Comparison of ENCODE assay signal across 14 cellular contexts in genomic region chr1:6384962-6385672, GRCh38. TPM values are rescaled to one million over a fixed set of nuclear protein-coding genes. Genes with fewer than 3 reads are reported as not detected.
DNase-seq lines count a peak whose midpoint lies in the region; ATAC-seq, FAIRE-seq and TF ChIP-seq lines count a peak whose summit lies in the region.
"Had no signal": no experiment of that assay in that cellular context is flagged by ENCODE, and none has a peak within 500 bp of the region (broad histone marks: within the 10 kb centered on the region; RNA-seq: fewer than 3 reads in every experiment).

No MANE protein-coding gene starts in this region.

- no peak overlapping the region for H3K4me3 ChIP-seq in endothelial cell of umbilical vein (replicated peaks in 1 of 3; ENCODE audit: insufficient read depth in 1 of 3, low read depth in 1 of 3, low read length in 3 of 3)
- H3K4me3 ChIP-seq in lower lobe of right lung, result no peak overlapping the region
- H3K4me3 ChIP-seq in vagina, result no peak overlapping the region
- H3K4me3 ChIP-seq: upper lobe of left lung had no signal

- intact Hi-C loops in endothelial cell of umbilical vein (cut with micrococcal nuclease), result loop anchor here (1.0 kb wide), 1 partner anchor 8 kb away; the partner anchor contains the start of gene ACOT7
- intact Hi-C loops in lower lobe of right lung (cut with DNase I), result no loop called here
- intact Hi-C loops in vagina (cut with DNase I), result no loop called here

- dilution Hi-C loops in endothelial cell of umbilical vein (cut with MboI; ENCODE audit: extremely low pct_ligation_motif_present, low sequenced_read_pairs), result no loop called here

- H3K27me3 ChIP-seq in endothelial cell of umbilical vein (ENCODE audit: control insufficient read depth in 2 of 2, insufficient read depth in 2 of 2, low read length in 2 of 2) (no peaks in the 10 kb centered on the region), lower lobe of right lung (ENCODE audit: low read depth) (no peaks in the 10 kb centered on the region), vagina (no peaks in the 10 kb centered on the region)
- H3K27me3 ChIP-seq: upper lobe of left lung had no signal

- CTCF ChIA-PET in endothelial cell of umbilical vein (lab: Charles Lee), result interaction anchor here (0.9 to 5.9 kb wide), 12 partner anchors 9 to 139 kb away, joined by 3 to 27 read pairs (median 6); partner anchors contain the start of gene ACOT7

- ATAC-seq in lower lobe of right lung (peak; percentile 12 to 14), HG03135 (IDR thresholded peaks at IDR 0.05; ENCODE audit: unreplicated experiment) (no peak), GM21737 (IDR thresholded peaks at IDR 0.05; ENCODE audit: unreplicated experiment) (no peak), HG02981 (IDR thresholded peaks at IDR 0.05; ENCODE audit: unreplicated experiment) (no peak)

- no peak overlapping the region for H3K4me2 ChIP-seq in endothelial cell of umbilical vein (ENCODE audit: insufficient read depth, low read length)

- H3K9me3 ChIP-seq in endothelial cell of umbilical vein (replicated peaks; ENCODE audit: control insufficient read depth, insufficient read depth, low read length), result no peaks in the 10 kb centered on the region
- no peaks in the 10 kb centered on the region for H3K9me3 ChIP-seq in lower lobe of right lung
- H3K9me3 ChIP-seq in vagina, result no peaks in the 10 kb centered on the region
- H3K9me3 ChIP-seq: upper lobe of left lung had no signal

- BruUV-seq in endothelial cell of umbilical vein (replicated peaks; lab: Mats Ljungman, UMichigan), result no TSS peak

- TF ChIP-seq POLR2A in endothelial cell of umbilical vein (IDR thresholded peaks at IDR 0.05; ENCODE audit: low read depth, low read length), result no peak
- TF ChIP-seq POLR2A in vagina (IDR thresholded peaks at IDR 0.05), result no peak

- peaks cover 17% of the 10 kb centered on the region for H3K79me2 ChIP-seq in endothelial cell of umbilical vein (ENCODE audit: control insufficient read depth, insufficient read depth, low read length)

- peak overlapping the region; percentile 49 for H2AFZ ChIP-seq in endothelial cell of umbilical vein (ENCODE audit: low read depth, low read length)

- no peak overlapping the region for H3K9ac ChIP-seq in endothelial cell of umbilical vein (replicated peaks; ENCODE audit: extremely low read depth, insufficient read depth, low read length)

- no peak for FAIRE-seq in endothelial cell of umbilical vein (lab: Jason Lieb, UNC)
- FAIRE-seq: A204.1, colon, small intestine had no signal

- H3K36me3 ChIP-seq in endothelial cell of umbilical vein (ENCODE audit: control insufficient read depth in 2 of 2, extremely low read depth in 1 of 2, insufficient read depth in 2 of 2, low read length in 2 of 2) (no peaks in the 10 kb centered on the region), lower lobe of right lung (no peaks in the 10 kb centered on the region), vagina (no peaks in the 10 kb centered on the region)
- H3K36me3 ChIP-seq: upper lobe of left lung had no signal

- no peak for TF ChIP-seq CTCF in endothelial cell of umbilical vein (IDR thresholded peaks at IDR 0.05; ENCODE audit: extremely low read depth in 1 of 2, insufficient read depth in 1 of 2, low read depth in 1 of 2, low read length in 2 of 2)
- no peak for TF ChIP-seq CTCF in lower lobe of right lung (IDR thresholded peaks at IDR 0.05)
- no peak for TF ChIP-seq CTCF in vagina (IDR thresholded peaks at IDR 0.05)

- peak overlapping the region; percentile 11 for H3K27ac ChIP-seq in endothelial cell of umbilical vein (ENCODE audit: insufficient read depth, low read depth, low read length)
- no peak overlapping the region for H3K27ac ChIP-seq in lower lobe of right lung
- H3K27ac ChIP-seq in vagina, result peak overlapping the region; percentile 36
- H3K27ac ChIP-seq: upper lobe of left lung, WERI-Rb-1 had no signal

- H3K4me1 ChIP-seq in endothelial cell of umbilical vein (ENCODE audit: control insufficient read depth, extremely low read depth, insufficient read depth, low read length) (peaks cover 12% of the 10 kb centered on the region), lower lobe of right lung (no peaks in the 10 kb centered on the region), vagina (no peaks in the 10 kb centered on the region)

- H3K9me1 ChIP-seq in endothelial cell of umbilical vein (replicated peaks; ENCODE audit: control insufficient read depth, extremely low read depth, insufficient read depth, low read length), result no peaks in the 10 kb centered on the region

- DNase-seq in NCI-H2196 (lab: John Stamatoyannopoulos, UW; ENCODE audit: unreplicated experiment) (peak; percentile 58), NCI-H2196 treated with DMSO at 0.1 percent for 48 hours (lab: John Stamatoyannopoulos, UW; ENCODE audit: unreplicated experiment) (no peak), endothelial cell of umbilical vein (ENCODE audit: low read depth, low spot score) (no peak), lower lobe of right lung (no peak), vagina (ENCODE audit: extremely low spot score in 2 of 2) (no peak)
- DNase-seq: NCI-H187 treated with DMSO at 0.1 percent for 48 hours, small intestine, WERI-Rb-1 had no signal

- no peaks in the 10 kb centered on the region for H4K20me1 ChIP-seq in endothelial cell of umbilical vein (replicated peaks; ENCODE audit: control insufficient read depth, extremely low read depth, insufficient read depth, low read length)

- POLR2A ChIA-PET in endothelial cell of umbilical vein (lab: Charles Lee), result interaction anchor here (1.2 kb wide), 1 partner anchor 26 kb away, joined by 3 read pairs; no protein-coding TSS in a partner anchor

TF ChIP-seq in endothelial cell of umbilical vein, 7 proteins besides CTCF, POLR2A, EP300 and RAD21:
- TF ChIP-seq JUN (IDR thresholded peaks at IDR 0.05; ENCODE audit: borderline replicate concordance, insufficient read depth, insufficient read length, low read depth) (no peak), MAX (IDR thresholded peaks at IDR 0.05; ENCODE audit: insufficient read depth, insufficient read length) (no peak), POLR2AphosphoS5 (IDR thresholded peaks at IDR 0.05; ENCODE audit: insufficient read depth, low read depth, low read length) (no peak), FOS (IDR thresholded peaks at IDR 0.05; ENCODE audit: borderline replicate concordance, insufficient read depth, low read length) (no peak), GATA2 (IDR thresholded peaks at IDR 0.05; ENCODE audit: insufficient read depth, insufficient read length, low read depth, low read length) (no peak), EZH2 (IDR thresholded peaks at IDR 0.05; ENCODE audit: borderline replicate concordance, low read depth, low read length, severe bottlenecking) (no peak), MYC (IDR thresholded peaks at IDR 0.05; ENCODE audit: low read depth, low read length) (no peak)

RNA-seq across cellular contexts. Expression of gene ACOT7, which starts 8.4 kb away (rescaled TPM):
- total RNA-seq in endothelial cell of umbilical vein (69.4 and 76.5 TPM in 2 replicates), lower lobe of right lung (28.5 TPM), vagina (38.8 TPM)
- 104 and 105 TPM in 2 replicates for polyA plus RNA-seq in endothelial cell of umbilical vein
- polyA plus RNA-seq in endothelial cell of umbilical vein (2011; cell fraction: cytosol; rRNA removed), result 84.5 and 86.8 TPM in 2 replicates
- polyA plus RNA-seq in endothelial cell of umbilical vein (2011; cell fraction: nucleus; rRNA removed), result 48.1 and 56.4 TPM in 2 replicates
- 76.1 and 79.8 TPM in 2 replicates for polyA plus RNA-seq in endothelial cell of umbilical vein (2012)
- 42.4 and 44.3 TPM in 2 replicates for polyA minus RNA-seq in endothelial cell of umbilical vein
- 29.4 TPM for polyA minus RNA-seq in endothelial cell of umbilical vein (2011; cell fraction: cytosol; rRNA and poly(A)+ RNA removed)
- 10.6 and 13.3 TPM in 2 replicates for polyA minus RNA-seq in endothelial cell of umbilical vein (2011; cell fraction: nucleus; rRNA and poly(A)+ RNA removed)

RNA-seq across cellular contexts. Expression of gene HES2, which starts 34.6 kb away (rescaled TPM):
- total RNA-seq in endothelial cell of umbilical vein (9.4 and 13.3 TPM in 2 replicates), lower lobe of right lung (6.4 TPM), vagina (44.7 TPM)
- 3.6 and 3.7 TPM in 2 replicates for polyA plus RNA-seq in endothelial cell of umbilical vein
- 2.7 and 2.9 TPM in 2 replicates for polyA plus RNA-seq in endothelial cell of umbilical vein (2011; cell fraction: cytosol; rRNA removed)
- polyA plus RNA-seq in endothelial cell of umbilical vein (2011; cell fraction: nucleus; rRNA removed), result 2.1 and 3.5 TPM in 2 replicates
- polyA plus RNA-seq in endothelial cell of umbilical vein (2012), result 4.7 and 12.3 TPM in 2 replicates
- polyA minus RNA-seq in endothelial cell of umbilical vein, result 2.0 and 2.4 TPM in 2 replicates
- 6.2 TPM for polyA minus RNA-seq in endothelial cell of umbilical vein (2011; cell fraction: cytosol; rRNA and poly(A)+ RNA removed)
- 1.4 and 1.5 TPM in 2 replicates for polyA minus RNA-seq in endothelial cell of umbilical vein (2011; cell fraction: nucleus; rRNA and poly(A)+ RNA removed)

RNA-seq across cellular contexts. Expression of gene ESPN, which starts 39.5 kb away (rescaled TPM):
- total RNA-seq in endothelial cell of umbilical vein (0.71 and 2.2 TPM in 2 replicates), lower lobe of right lung (8.3 TPM), vagina (77.1 TPM)
- polyA plus RNA-seq in endothelial cell of umbilical vein, result 0.46 and 0.54 TPM in 2 replicates
- 0.07 and 0.17 TPM in 2 replicates for polyA plus RNA-seq in endothelial cell of umbilical vein (2011; cell fraction: cytosol; rRNA removed)
- 0.76 and 0.80 TPM in 2 replicates for polyA plus RNA-seq in endothelial cell of umbilical vein (2011; cell fraction: nucleus; rRNA removed)
- 0.71 and 0.75 TPM in 2 replicates for polyA plus RNA-seq in endothelial cell of umbilical vein (2012)
- 0.13 TPM in 1 of 2 replicates, not detected in the other for polyA minus RNA-seq in endothelial cell of umbilical vein
- 4.0 TPM for polyA minus RNA-seq in endothelial cell of umbilical vein (2011; cell fraction: cytosol; rRNA and poly(A)+ RNA removed)
- 0.34 TPM in 1 of 2 replicates, not detected in the other for polyA minus RNA-seq in endothelial cell of umbilical vein (2011; cell fraction: nucleus; rRNA and poly(A)+ RNA removed)

Comparison
In these comparisons a context has a peak if more than half of its experiments do, and no peak if none do; other contexts are left out.
1. ATAC-seq: peak in lower lobe of right lung (2 of 2); none in HG03135 (single experiment), GM21737 (single experiment) and HG02981 (single experiment).